In genomic region chr11:97691061-97691460, GRCh38 we compare ENCODE assay signal across 26 cellular contexts.
"Had no signal": no experiment of that assay in that cellular context is flagged by ENCODE, and none has a peak within 500 bp of the region (broad histone marks: within the 10 kb centered on the region; RNA-seq: fewer than 3 reads in every experiment).

No MANE protein-coding gene starts in this region.

- H3K27me3 ChIP-seq: colonic mucosa, dorsolateral prefrontal cortex, esophagus muscularis mucosa, esophagus squamous epithelium, foreskin keratinocyte, gastrocnemius medialis, gastroesophageal sphincter, heart left ventricle, heart right ventricle, hepatocyte had no signal

- DNase-seq: colonic mucosa; cortex of kidney; dermis blood vessel endothelial cell; dorsolateral prefrontal cortex; effector CD4-positive, alpha-beta T cell; effector CD8-positive, alpha-beta T cell; effector memory CD4-positive, alpha-beta T cell; effector memory CD8-positive, alpha-beta T cell; endodermal cell; erythroblast; esophagus squamous epithelium; foreskin fibroblast; foreskin keratinocyte; foreskin melanocyte; gastrocnemius medialis; glutamatergic neuron; head of caudate nucleus; heart left ventricle; heart right ventricle had no signal

- H3K4me3 Mint-ChIP-seq: dendritic cell treated with granulocyte-macrophage colony-stimulating factor and Interleukin-4, amounts not matched to agents 40 ng/mL and 50 ng/mL, for 4 days; effector memory CD8-positive, alpha-beta T cell; endodermal cell had no signal

- H3K9me3 ChIP-seq: esophagus squamous epithelium, gastrocnemius medialis had no signal

- H3K36me3 ChIP-seq: colonic mucosa, esophagus muscularis mucosa, esophagus squamous epithelium, gastrocnemius medialis, gastroesophageal sphincter, heart left ventricle, heart right ventricle had no signal

- H3K27me3 Mint-ChIP-seq: dendritic cell treated with granulocyte-macrophage colony-stimulating factor and Interleukin-4, amounts not matched to agents 40 ng/mL and 50 ng/mL, for 4 days; effector memory CD8-positive, alpha-beta T cell had no signal

- H3K4me3 ChIP-seq: colonic mucosa, coronary artery, dorsolateral prefrontal cortex, esophagus muscularis mucosa, esophagus squamous epithelium, gastrocnemius medialis, gastroesophageal sphincter, heart left ventricle, heart right ventricle, hepatocyte had no signal

- ATAC-seq: effector memory CD8-positive, alpha-beta T cell; esophagus mucosa; foreskin keratinocyte; gastrocnemius medialis; gastroesophageal sphincter; heart left ventricle; heart right ventricle had no signal

- H3K4me1 ChIP-seq: colonic mucosa, esophagus muscularis mucosa, esophagus squamous epithelium, gastrocnemius medialis, gastroesophageal sphincter, heart left ventricle had no signal

- H3K27ac Mint-ChIP-seq: dendritic cell treated with granulocyte-macrophage colony-stimulating factor and Interleukin-4, amounts not matched to agents 40 ng/mL and 50 ng/mL, for 4 days; effector memory CD8-positive, alpha-beta T cell; endodermal cell had no signal

- H2AFZ ChIP-seq: hepatocyte had no signal

- H3K79me2 ChIP-seq: hepatocyte had no signal

- H3K27ac ChIP-seq: colonic mucosa, coronary artery, dorsolateral prefrontal cortex, epithelial cell of prostate, esophagus muscularis mucosa, esophagus squamous epithelium, foreskin keratinocyte, gastrocnemius medialis, gastroesophageal sphincter, heart left ventricle, heart right ventricle, hepatocyte had no signal

- H3K4me2 ChIP-seq: hepatocyte had no signal
